In genomic region chr15:89321521-89322410, GRCh38 we compare ENCODE assay signal across 14 cellular contexts. TPM values are rescaled to one million over a fixed set of nuclear protein-coding genes. Genes with fewer than 3 reads are reported as not detected.
DNase-seq lines count a peak whose midpoint lies in the region; ATAC-seq, FAIRE-seq and TF ChIP-seq lines count a peak whose summit lies in the region.
"Had no signal": no experiment of that assay in that cellular context is flagged by ENCODE, and none has a peak within 500 bp of the region (broad histone marks: within the 10 kb centered on the region; RNA-seq: fewer than 3 reads in every experiment).

No MANE protein-coding gene starts in this region.

- dilution Hi-C loops in mammary epithelial cell (cut with HindIII; ENCODE audit: low sequenced_read_pairs): no loop called here

- peaks cover 5% of the 10 kb centered on the region for H4K20me1 ChIP-seq in mammary epithelial cell (ENCODE audit: insufficient read depth, low read length)

- in situ Hi-C loops in mammary epithelial cell (cut with MboI; ENCODE audit: low sequenced_read_pairs in 2 of 2): no loop called here

- ATAC-seq in stimulated activated naive B cell treated with anti-CD40 and anti-IgM and Interleukin-4, amounts not matched to agents 10 μg/mL and 1 μg/mL and 100 μg/mL, for 72 hours (replicated peaks): no peak
- ATAC-seq in HG02759 (IDR thresholded peaks at IDR 0.05; ENCODE audit: unreplicated experiment): no peak

- 86% methylated on average over 16 of the region's 17 CpGs for WGBS in mammary epithelial cell (ENCODE audit: low coverage, missing lambda C conversion rate)

- H3K4me2 ChIP-seq in mammary epithelial cell (ENCODE audit: insufficient read depth, low read depth, low read length): no peak overlapping the region
- H3K4me2 ChIP-seq: KMS-11 had no signal

- H2AFZ ChIP-seq in mammary epithelial cell (ENCODE audit: low read depth, low read length): no peak overlapping the region

- BruUV-seq in MCF 10A (replicated peaks; lab: Mats Ljungman, UMichigan): no TSS peak
- BruUV-seq in mammary epithelial cell (replicated peaks; lab: Mats Ljungman, UMichigan): no TSS peak

- H3K36me3 ChIP-seq in mammary epithelial cell (ENCODE audit: insufficient read depth, low read length): peaks cover 73% of the 10 kb centered on the region
- H3K36me3 ChIP-seq: ovary had no signal

- no peak overlapping the region for H3K4me3 Mint-ChIP-seq in MCF 10A (ENCODE audit: unreplicated experiment)
- H3K4me3 Mint-ChIP-seq in stimulated activated naive B cell treated with anti-CD40 and anti-IgM and Interleukin-4, amounts not matched to agents 10 μg/mL and 1 μg/mL and 100 μg/mL, for 72 hours: no peak overlapping the region
- H3K4me3 Mint-ChIP-seq: activated naive CD4-positive, alpha-beta T cell treated with anti-CD3 and anti-CD28 coated beads, Interleukin-2, amount 10 ng/mL, durations not matched to agents 7 days and 5 days had no signal

- H3K9me3 ChIP-seq in mammary epithelial cell (replicated peaks; ENCODE audit: insufficient read depth, low read length): no peaks in the 10 kb centered on the region
- H3K9me3 ChIP-seq: ovary had no signal

- peaks cover 64% of the 10 kb centered on the region for H3K79me2 ChIP-seq in mammary epithelial cell (ENCODE audit: insufficient read depth, low read length)

- POLR2A ChIA-PET in MCF 10A (lab: Yijun Ruan, JAX): no interaction called here

- H3K27me3 Mint-ChIP-seq in MCF 10A (ENCODE audit: insufficient read depth, unreplicated experiment): no peaks in the 10 kb centered on the region
- H3K27me3 Mint-ChIP-seq in stimulated activated naive B cell treated with anti-CD40 and anti-IgM and Interleukin-4, amounts not matched to agents 10 μg/mL and 1 μg/mL and 100 μg/mL, for 72 hours: no peaks in the 10 kb centered on the region
- H3K27me3 Mint-ChIP-seq: activated naive CD4-positive, alpha-beta T cell treated with anti-CD3 and anti-CD28 coated beads, Interleukin-2, amount 10 ng/mL, durations not matched to agents 7 days and 5 days had no signal

- H3K4me1 ChIP-seq in mammary epithelial cell (ENCODE audit: insufficient read depth, low read length): no peaks in the 10 kb centered on the region

- no peak overlapping the region for H3K4me3 ChIP-seq in mammary epithelial cell (replicated peaks in 1 of 3; ENCODE audit: insufficient read depth in 1 of 3, low read depth in 2 of 3, low read length in 3 of 3)
- H3K4me3 ChIP-seq in epithelial cell of proximal tubule (ENCODE audit: low read depth, low read length): no peak overlapping the region
- H3K4me3 ChIP-seq: lung, ovary had no signal

- DNase-seq in MCF 10A (ENCODE audit: unreplicated experiment) (no peak), mammary epithelial cell (no peak), RKO (ENCODE audit: low spot score) (peak; percentile 40), epithelial cell of proximal tubule (ENCODE audit: low read depth) (no peak), ureter (ENCODE audit: low spot score) (no peak), HTR-8/SVneo (ENCODE audit: insufficient read length, low spot score) (no peak)
- DNase-seq in stimulated activated naive B cell treated with anti-CD40 and anti-IgM and Interleukin-4, amounts not matched to agents 10 μg/mL and 1 μg/mL and 100 μg/mL, for 72 hours: no peak
- DNase-seq: activated naive CD4-positive, alpha-beta T cell treated with anti-CD3 and anti-CD28 coated beads, Interleukin-2, amount 10 ng/mL, durations not matched to agents 7 days and 5 days; cerebellar nuclear complex; NCI-H2029 treated with DMSO at 0.1 percent for 48 hours had no signal

- H3K9me3 Mint-ChIP-seq in MCF 10A (ENCODE audit: unreplicated experiment): no peaks in the 10 kb centered on the region
- no peaks in the 10 kb centered on the region for H3K9me3 Mint-ChIP-seq in stimulated activated naive B cell treated with anti-CD40 and anti-IgM and Interleukin-4, amounts not matched to agents 10 μg/mL and 1 μg/mL and 100 μg/mL, for 72 hours
- H3K9me3 Mint-ChIP-seq: activated naive CD4-positive, alpha-beta T cell treated with anti-CD3 and anti-CD28 coated beads, Interleukin-2, amount 10 ng/mL, durations not matched to agents 7 days and 5 days had no signal

- intact Hi-C loops in MCF 10A (cut with micrococcal nuclease) (no loop called here), mammary epithelial cell (cut with micrococcal nuclease) (no loop called here)

- no peak overlapping the region for H3K27ac Mint-ChIP-seq in MCF 10A (ENCODE audit: low read depth, unreplicated experiment)
- H3K27ac Mint-ChIP-seq in stimulated activated naive B cell treated with anti-CD40 and anti-IgM and Interleukin-4, amounts not matched to agents 10 μg/mL and 1 μg/mL and 100 μg/mL, for 72 hours: peak overlapping the region; percentile 56
- H3K27ac Mint-ChIP-seq: activated naive CD4-positive, alpha-beta T cell treated with anti-CD3 and anti-CD28 coated beads, Interleukin-2, amount 10 ng/mL, durations not matched to agents 7 days and 5 days had no signal

- no peak overlapping the region for H3K9ac ChIP-seq in mammary epithelial cell (ENCODE audit: insufficient read depth, low read length)
- H3K9ac ChIP-seq: KMS-11 had no signal

- no peaks in the 10 kb centered on the region for H3K27me3 ChIP-seq in mammary epithelial cell (ENCODE audit: insufficient read depth, low read length)
- H3K27me3 ChIP-seq: ovary had no signal

- H3K27ac ChIP-seq in mammary epithelial cell (ENCODE audit: insufficient read depth, low read depth, low read length): no peak overlapping the region
- H3K27ac ChIP-seq: KMS-11, ovary had no signal

- CTCF ChIA-PET in MCF 10A (lab: Yijun Ruan, JAX): interaction anchor here (0.6 to 1.7 kb wide), 5 partner anchors 10 to 114 kb away, joined by 3 read pairs; no protein-coding TSS in a partner anchor
- CTCF ChIA-PET in mammary epithelial cell (lab: Charles Lee; ENCODE audit: low non-redundant PET): no interaction called here

- peaks cover 82% of the 10 kb centered on the region for H3K36me3 Mint-ChIP-seq in MCF 10A (ENCODE audit: insufficient read depth, unreplicated experiment)
- H3K36me3 Mint-ChIP-seq in stimulated activated naive B cell treated with anti-CD40 and anti-IgM and Interleukin-4, amounts not matched to agents 10 μg/mL and 1 μg/mL and 100 μg/mL, for 72 hours: peaks cover 46 to 69% of the 10 kb centered on the region in 2 donors

- FAIRE-seq in HTR-8/SVneo (lab: Jason Lieb, UNC): no peak

- peak; percentile 12 for TF ChIP-seq CTCF in MCF 10A (IDR thresholded peaks at IDR 0.05; ENCODE audit: unreplicated experiment)
- no peak for TF ChIP-seq CTCF in mammary epithelial cell (conservative IDR thresholded peaks at IDR 0.05 in 1 of 2, IDR thresholded peaks at IDR 0.05 in 1 of 2; ENCODE audit: extremely low read depth in 1 of 2, insufficient read depth in 1 of 2, low read depth in 1 of 2, low read length in 2 of 2)
- peak; percentile 30 for TF ChIP-seq CTCF in epithelial cell of proximal tubule (conservative IDR thresholded peaks at IDR 0.05; ENCODE audit: low read depth, low read length)

- no peaks in the 10 kb centered on the region for H3K4me1 Mint-ChIP-seq in MCF 10A (ENCODE audit: insufficient read depth, unreplicated experiment)
- peaks cover 0 to 10% of the 10 kb centered on the region in 2 donors for H3K4me1 Mint-ChIP-seq in stimulated activated naive B cell treated with anti-CD40 and anti-IgM and Interleukin-4, amounts not matched to agents 10 μg/mL and 1 μg/mL and 100 μg/mL, for 72 hours
- H3K4me1 Mint-ChIP-seq: activated naive CD4-positive, alpha-beta T cell treated with anti-CD3 and anti-CD28 coated beads, Interleukin-2, amount 10 ng/mL, durations not matched to agents 7 days and 5 days had no signal

RNA-seq across cellular contexts. Expression of gene POLG, which starts 12.9 kb away (rescaled TPM):
- total RNA-seq in MCF 10A (2022): 52.9 and 62.2 TPM in 2 replicates
- 10 to 100 TPM; 58.3 to 66.7 TPM for total RNA-seq in mammary epithelial cell
- polyA plus RNA-seq in mammary epithelial cell: 40.1 TPM
- polyA minus RNA-seq in mammary epithelial cell: 112 TPM
- 84.6 and 85.9 TPM in 2 replicates for total RNA-seq in epithelial cell of proximal tubule
- total RNA-seq in ureter: 64.8 TPM

Comparison
In these comparisons a context has a peak if more than half of its experiments do, and no peak if none do; other contexts are left out.
1. CTCF ChIP-seq: peak in MCF 10A (single experiment) and epithelial cell of proximal tubule (single experiment); none in mammary epithelial cell (0 of 2).